17 cellular contexts compared by ENCODE assay signal in genomic region chr1:167728818-167729410, GRCh38. TPM values are rescaled to one million over a fixed set of nuclear protein-coding genes. Genes with fewer than 3 reads are reported as not detected.
A peak's percentile ranks its signal among the peaks of the same experiment; 100 is the strongest.
DNase-seq lines count a peak whose midpoint lies in the region; ATAC-seq, FAIRE-seq and TF ChIP-seq lines count a peak whose summit lies in the region.
"Had no signal": no experiment of that assay in that cellular context is flagged by ENCODE, and none has a peak within 500 bp of the region (broad histone marks: within the 10 kb centered on the region; RNA-seq: fewer than 3 reads in every experiment).

No MANE protein-coding gene starts in this region.

- FAIRE-seq in GM12878 (lab: Jason Lieb, UNC): no peak
- FAIRE-seq: HTR-8/SVneo had no signal

- POLR2A ChIA-PET in GM12878 (lab: Charles Lee): interaction anchor here (0.6 kb wide), 1 partner anchor 14 kb away, joined by 3 read pairs; no protein-coding TSS in a partner anchor

- in situ Hi-C loops in GM12878 (cut with MboI): no loop called here

- H3K36me3 Mint-ChIP-seq in endothelial cell (ENCODE audit: low read depth, unreplicated experiment): peaks cover 19% of the 10 kb centered on the region

- TF ChIP-seq RAD21 in GM12878 (IDR thresholded peaks at IDR 0.05; ENCODE audit: insufficient read depth, low read depth, low read length): no peak

- H3K79me2 ChIP-seq in Karpas-422 (ENCODE audit: low read length) (no peaks in the 10 kb centered on the region), GM12878 (ENCODE audit: control insufficient read depth, insufficient read depth, low read length) (peaks cover 55% of the 10 kb centered on the region)

- RAD21 ChIA-PET in GM12878 (lab: Charles Lee; ENCODE audit: unreplicated experiment): interaction anchor here (1.0 kb wide), 1 partner anchor 24 kb away, joined by 3 read pairs; no protein-coding TSS in a partner anchor

- H3K9ac ChIP-seq in Karpas-422 (ENCODE audit: low read length) (no peak overlapping the region), GM12878 (ENCODE audit: control insufficient read depth, insufficient read depth, low read length) (no peak overlapping the region)
- H3K9ac ChIP-seq: BLaER1 had no signal

- peaks cover 17% of the 10 kb centered on the region for H3K4me1 ChIP-seq in Karpas-422 (ENCODE audit: low read length)
- peaks cover 14% of the 10 kb centered on the region for H3K4me1 ChIP-seq in GM12878 (ENCODE audit: control insufficient read depth, insufficient read depth, low read length)

- no peak for TF ChIP-seq EP300 in GM12878 (IDR thresholded peaks at IDR 0.05; ENCODE audit: borderline replicate concordance in 1 of 2, control insufficient read depth in 1 of 2, low read depth in 2 of 2, low read length in 2 of 2)

- H3K27ac ChIP-seq in Karpas-422 (ENCODE audit: low read length) (no peak overlapping the region), GM12878 (ENCODE audit: control insufficient read depth, insufficient read depth) (no peak overlapping the region)
- H3K27ac ChIP-seq: 22Rv1, BLaER1 had no signal

- no peak overlapping the region for H3K27ac Mint-ChIP-seq in endothelial cell (ENCODE audit: unreplicated experiment)
- H3K27ac Mint-ChIP-seq: CD8-positive, alpha-beta memory T cell; HFFc6 had no signal

- H2AFZ ChIP-seq in Karpas-422 (ENCODE audit: low read length) (no peak overlapping the region), GM12878 (ENCODE audit: control insufficient read depth, low read depth, low read length) (no peak overlapping the region)

- H3K27me3 ChIP-seq in Karpas-422 (ENCODE audit: low read length): no peaks in the 10 kb centered on the region
- H3K27me3 ChIP-seq in GM12878 (replicated peaks in 1 of 2; ENCODE audit: control insufficient read depth in 2 of 2, insufficient read depth in 2 of 2, low read length in 1 of 2): no peaks in the 10 kb centered on the region
- H3K27me3 ChIP-seq: BLaER1 had no signal

- CTCF ChIA-PET in GM12878 (lab: Yijun Ruan, JAX): interaction anchor here (1.1 kb wide), 2 partner anchors 9 to 662 kb away, joined by 3 to 4 read pairs; no protein-coding TSS in a partner anchor

- H3K9me3 ChIP-seq in Karpas-422 (ENCODE audit: low read length) (no peaks in the 10 kb centered on the region), GM12878 (replicated peaks; ENCODE audit: control insufficient read depth, insufficient read depth, low read length) (no peaks in the 10 kb centered on the region)
- H3K9me3 ChIP-seq: Caco-2 had no signal

- intact Hi-C loops in GM12878 (cut with micrococcal nuclease; ENCODE audit: unreplicated experiment): no loop called here

- H3K36me3 ChIP-seq in Karpas-422 (ENCODE audit: insufficient read depth, low read length) (no peaks in the 10 kb centered on the region), GM12878 (ENCODE audit: control insufficient read depth in 2 of 2, insufficient read depth in 2 of 2, low read length in 1 of 2) (peaks cover 2 to 5% of the 10 kb centered on the region in 2 experiments; a peak in 2 of 4 replicates)

- BruUV-seq in GM12878 (replicated peaks; lab: Mats Ljungman, UMichigan): no TSS peak

- H4K20me1 ChIP-seq in Karpas-422 (ENCODE audit: insufficient read depth, low read depth, low read length) (peaks cover 24% of the 10 kb centered on the region; the same call in 1 of the 2 replicates), GM12878 (ENCODE audit: control insufficient read depth, insufficient read depth) (peaks cover 4% of the 10 kb centered on the region; the same call in 1 of the 2 replicates)

- H3K9me2 ChIP-seq in Karpas-422 (replicated peaks; ENCODE audit: insufficient read depth, low read length): no peaks in the 10 kb centered on the region

- H3K4me2 ChIP-seq in Karpas-422 (ENCODE audit: low read depth, low read length, poor library complexity, severe bottlenecking) (peak overlapping the region; percentile 4), GM12878 (ENCODE audit: control insufficient read depth, insufficient read depth) (peak overlapping the region; percentile 8; the same call in 1 of the 2 replicates)
- H3K4me2 ChIP-seq: BLaER1 had no signal

- peaks cover 25% of the 10 kb centered on the region for H3K4me1 Mint-ChIP-seq in endothelial cell (ENCODE audit: unreplicated experiment)

- H3K4me3 Mint-ChIP-seq in endothelial cell (ENCODE audit: unreplicated experiment): no peak overlapping the region
- H3K4me3 Mint-ChIP-seq: CD8-positive, alpha-beta memory T cell; HFFc6 had no signal

- H3K4me3 ChIP-seq in Karpas-422 (ENCODE audit: low read length) (no peak overlapping the region), GM12878 (no peak overlapping the region), fibroblast of villous mesenchyme (ENCODE audit: low read depth, low read length) (no peak overlapping the region)
- H3K4me3 ChIP-seq: BLaER1 had no signal

- no peaks in the 10 kb centered on the region for H3K27me3 Mint-ChIP-seq in endothelial cell (ENCODE audit: unreplicated experiment)

- no peaks in the 10 kb centered on the region for H3K9me3 Mint-ChIP-seq in endothelial cell (ENCODE audit: unreplicated experiment)
- H3K9me3 Mint-ChIP-seq: HFFc6 had no signal

- DNase-seq in Karpas-422 (no peak), GM12878 (ENCODE audit: low read depth, low spot score) (no peak), fibroblast of villous mesenchyme (ENCODE audit: low read depth) (peak; percentile 81), omental fat pad (ENCODE audit: low spot score) (no peak), NCI-H1092 treated with DMSO at 0.1 percent for 48 hours (lab: John Stamatoyannopoulos, UW) (no peak), endothelial cell (ENCODE audit: low spot score) (no peak)
- DNase-seq in activated effector memory CD4-positive, alpha-beta T cell treated with anti-CD3 and anti-CD28 coated beads, Interleukin-2, amount 50 U/mL, for 16 hours: no peak
- DNase-seq: Caco-2; CD8-positive, alpha-beta memory T cell; DND-41; GDM1; HCEC 1CT; HFFc6 had no signal

- WGBS in GM12878 (ENCODE audit: insufficient coverage, insufficient replicate concordance, low lambda C conversion rate, missing lambda C conversion rate): 98% methylated on average over 8 of the region's 8 CpGs

- TF ChIP-seq CTCF in GM12878 (IDR thresholded peaks at IDR 0.05 in 2 of 3, conservative IDR thresholded peaks at IDR 0.05 in 1 of 3; ENCODE audit: control insufficient read depth in 2 of 3, extremely low read depth in 1 of 3, insufficient read depth in 1 of 3, low read depth in 3 of 3, low read length in 3 of 3) (no peak), fibroblast of villous mesenchyme (IDR thresholded peaks at IDR 0.05; ENCODE audit: insufficient read depth, low read depth, low read length) (no peak), omental fat pad (IDR thresholded peaks at IDR 0.05) (no peak), endothelial cell (IDR thresholded peaks at IDR 0.05; ENCODE audit: unreplicated experiment) (no peak)

- SMC1A ChIA-PET in GM12878 (lab: Charles Lee; ENCODE audit: uncharacterized antibody, unreplicated experiment): interaction anchor here (1.0 to 1.8 kb wide), 3 partner anchors 11 to 353 kb away, joined by 3 to 5 read pairs (median 4); no protein-coding TSS in a partner anchor

- ATAC-seq in GM12878 (no peak), omental fat pad (ENCODE audit: low FRiP score) (peak; percentile 41), HG02759 (IDR thresholded peaks at IDR 0.05; ENCODE audit: unreplicated experiment) (no peak)

- no peak for TF ChIP-seq POLR2A in GM12878 (IDR thresholded peaks at IDR 0.05; ENCODE audit: low read depth, low read length)

TF ChIP-seq in GM12878, 131 proteins besides CTCF, POLR2A, EP300 and RAD21 (continues in another document):
- TF ChIP-seq BCLAF1 (IDR thresholded peaks at IDR 0.05): no peak
- TF ChIP-seq TARDBP (IDR thresholded peaks at IDR 0.05; ENCODE audit: borderline replicate concordance): no peak
- no peak for TF ChIP-seq CHD4 (IDR thresholded peaks at IDR 0.05)

RNA-seq across cellular contexts. Expression of gene MPZL1, which starts 7.1 kb away (rescaled TPM):
- 13.5 and 24.9 TPM in 2 replicates for total RNA-seq in Karpas-422 (2014; rRNA removed; shearing (Covaris generic); ENCODE audit: low replicate concordance)
- total RNA-seq in GM12878 (2013; cell fraction: nucleolus; rRNA removed): 68.4 and 72.7 TPM in 2 replicates
- total RNA-seq in GM12878 (2014; rRNA removed): 40.6 and 44.5 TPM in 2 replicates
- total RNA-seq in GM12878 (2014; rRNA removed; fragmentation: Illumina TruSeq; extraction: Trizol): 45.4 and 46.4 TPM in 2 replicates
- 41.8 and 42.0 TPM in 2 replicates for total RNA-seq in GM12878 (2021)
- polyA plus RNA-seq in GM12878 (2011; ENCODE audit: low read depth): 14.5 TPM
- 51.5 and 54.3 TPM in 2 replicates for polyA plus RNA-seq in GM12878 (2011; rRNA removed)
- 30.4 and 34.3 TPM in 2 replicates for polyA plus RNA-seq in GM12878 (2011; cell fraction: cytosol; rRNA removed)
- 41.2 and 50.5 TPM in 2 replicates for polyA plus RNA-seq in GM12878 (2011; cell fraction: nucleus; rRNA removed)
- 19.9 and 23.7 TPM in 2 replicates for polyA plus RNA-seq in GM12878 (2012)
- 54.6 and 61.8 TPM in 2 replicates for polyA plus RNA-seq in GM12878 (2014; fragmentation: Illumina TruSeq; extraction: Trizol)
- 10 to 100 TPM in 1 of 2 experiments, 1 to 10 TPM in 1; 9.8 to 12.0 TPM for polyA plus RNA-seq in GM12878 (2014; fragmentation: Nextera tagmentation; extraction: Ambion mirVana)
- 38.9 and 45.4 TPM in 2 replicates for polyA plus RNA-seq in GM12878 (2014; rRNA removed)
- 10 to 100 TPM; 59.2 to 60.9 TPM for polyA plus RNA-seq in GM12878 (2016; fragmentation: Nextera tagmentation; extraction: Ambion mirVana)
- polyA minus RNA-seq in GM12878 (2011; rRNA and poly(A)+ RNA removed): 27.8 and 47.7 TPM in 2 replicates
- 15.1 and 16.2 TPM in 2 replicates for polyA minus RNA-seq in GM12878 (2011; cell fraction: cytosol; rRNA and poly(A)+ RNA removed)
- polyA minus RNA-seq in GM12878 (2011; cell fraction: nucleus; rRNA and poly(A)+ RNA removed): 15.6 and 20.3 TPM in 2 replicates
- 163 and 358 TPM in 2 replicates for total RNA-seq in fibroblast of villous mesenchyme
- total RNA-seq in omental fat pad: 100 to 1,000 TPM; 102 to 116 (median 108) TPM
- total RNA-seq in endothelial cell (ENCODE audit: unreplicated experiment): 441 TPM
